ENCODE assay signal across 1 cellular context in genomic region chr20:57130160-57130772, GRCh38.
TF ChIP-seq lines count a peak whose summit lies in the region.

No MANE protein-coding gene starts in this region.

TF ChIP-seq in HepG2, 621 proteins besides CTCF, POLR2A, EP300 and RAD21 (continued from another document and continues in another):
- TF ChIP-seq, protein P1, sequence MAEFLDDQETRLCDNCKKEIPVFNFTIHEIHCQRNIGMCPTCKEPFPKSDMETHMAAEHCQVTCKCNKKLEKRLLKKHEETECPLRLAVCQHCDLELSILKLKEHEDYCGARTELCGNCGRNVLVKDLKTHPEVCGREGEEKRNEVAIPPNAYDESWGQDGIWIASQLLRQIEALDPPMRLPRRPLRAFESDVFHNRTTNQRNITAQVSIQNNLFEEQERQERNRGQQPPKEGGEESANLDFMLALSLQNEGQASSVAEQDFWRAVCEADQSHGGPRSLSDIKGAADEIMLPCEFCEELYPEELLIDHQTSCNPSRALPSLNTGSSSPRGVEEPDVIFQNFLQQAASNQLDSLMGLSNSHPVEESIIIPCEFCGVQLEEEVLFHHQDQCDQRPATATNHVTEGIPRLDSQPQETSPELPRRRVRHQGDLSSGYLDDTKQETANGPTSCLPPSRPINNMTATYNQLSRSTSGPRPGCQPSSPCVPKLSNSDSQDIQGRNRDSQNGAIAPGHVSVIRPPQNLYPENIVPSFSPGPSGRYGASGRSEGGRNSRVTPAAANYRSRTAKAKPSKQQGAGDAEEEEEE (CRISPR knock-in tag; IDR thresholded peaks at IDR 0.05; ENCODE audit: borderline replicate concordance) = 0 out of 2 replicates have a peak, but pooled peaks have one; percentile 35
- TF ChIP-seq CENPX (CRISPR knock-in tag; IDR thresholded peaks at IDR 0.05) (no peak), JUNB (CRISPR knock-in tag; IDR thresholded peaks at IDR 0.05; ENCODE audit: borderline replicate concordance) (peak; percentile 71; the same call in 1 of the 2 replicates), HNRNPK (IDR thresholded peaks at IDR 0.05; ENCODE audit: low read depth, low read length, poor library complexity, severe bottlenecking) (no peak), CSRNP2 (CRISPR knock-in tag; conservative IDR thresholded peaks at IDR 0.05; ENCODE audit: low read depth) (0 out of 2 replicates have a peak, but pooled peaks have one; percentile 42), ZNF460 (CRISPR knock-in tag; IDR thresholded peaks at IDR 0.05; ENCODE audit: borderline replicate concordance) (peak; percentile 78; the same call in 1 of the 2 replicates), TCF7 (IDR thresholded peaks at IDR 0.05; ENCODE audit: low read depth) (peak; percentile 64), GTF2F1 (IDR thresholded peaks at IDR 0.05; ENCODE audit: low read length) (no peak), CBFB (CRISPR knock-in tag; IDR thresholded peaks at IDR 0.05) (no peak), ZNF839 (CRISPR knock-in tag; IDR thresholded peaks at IDR 0.05; ENCODE audit: borderline replicate concordance) (no peak), MATR3 (CRISPR knock-in tag; IDR thresholded peaks at IDR 0.05) (no peak), ZNF850 (CRISPR knock-in tag; conservative IDR thresholded peaks at IDR 0.05) (0 out of 2 replicates have a peak, but pooled peaks have one; percentile 69), ZNF577 (CRISPR knock-in tag; IDR thresholded peaks at IDR 0.05; ENCODE audit: borderline replicate concordance, low read depth) (no peak), FOXA3 (CRISPR knock-in tag; IDR thresholded peaks at IDR 0.05) (peak; percentile 99), ZSCAN25 (CRISPR knock-in tag; IDR thresholded peaks at IDR 0.05) (peak; percentile 83), NFKB2 (CRISPR knock-in tag; IDR thresholded peaks at IDR 0.05; ENCODE audit: borderline replicate concordance) (no peak), ZNF367 (CRISPR knock-in tag; IDR thresholded peaks at IDR 0.05; ENCODE audit: borderline replicate concordance) (no peak), SIX4 (CRISPR knock-in tag; IDR thresholded peaks at IDR 0.05) (0 out of 2 replicates have a peak, but pooled peaks have one; percentile 51), TERF1 (CRISPR knock-in tag; IDR thresholded peaks at IDR 0.05) (no peak), ZSCAN20 (CRISPR knock-in tag; IDR thresholded peaks at IDR 0.05; ENCODE audit: borderline replicate concordance) (no peak), FUBP1 (CRISPR knock-in tag; IDR thresholded peaks at IDR 0.05; ENCODE audit: borderline replicate concordance) (peak; percentile 96; the same call in 1 of the 2 replicates), ZNF749 (CRISPR knock-in tag; IDR thresholded peaks at IDR 0.05; ENCODE audit: borderline replicate concordance) (no peak; the same call in 1 of the 2 replicates), RBM22 (optimal IDR thresholded peaks at IDR 0.05; ENCODE audit: low read length) (no peak), ESRRA (CRISPR knock-in tag; IDR thresholded peaks at IDR 0.05; ENCODE audit: low read depth) (peak; percentile 61; the same call in 1 of the 2 replicates), ZNF75D (CRISPR knock-in tag; IDR thresholded peaks at IDR 0.05; ENCODE audit: borderline replicate concordance) (no peak), PAWR (CRISPR knock-in tag; IDR thresholded peaks at IDR 0.05; ENCODE audit: borderline replicate concordance) (no peak), ZSCAN29 (CRISPR knock-in tag; conservative IDR thresholded peaks at IDR 0.05) (no peak), BATF2 (CRISPR knock-in tag; IDR thresholded peaks at IDR 0.05) (no peak), XRCC5 (optimal IDR thresholded peaks at IDR 0.05; ENCODE audit: low read length) (peak; percentile 23), ZFX (CRISPR knock-in tag; IDR thresholded peaks at IDR 0.05; ENCODE audit: low read depth) (peak; percentile 69), YEATS2 (CRISPR knock-in tag; IDR thresholded peaks at IDR 0.05; ENCODE audit: borderline replicate concordance) (peak; percentile 69; the same call in 1 of the 2 replicates), ADNP (CRISPR knock-in tag; IDR thresholded peaks at IDR 0.05) (no peak), ZBTB7A (CRISPR knock-in tag; IDR thresholded peaks at IDR 0.05) (peak; percentile 85), CENPT (CRISPR knock-in tag; IDR thresholded peaks at IDR 0.05; ENCODE audit: low read depth) (no peak), PHF21A (CRISPR knock-in tag; IDR thresholded peaks at IDR 0.05) (peak; percentile 93), ATAD3A (CRISPR knock-in tag; IDR thresholded peaks at IDR 0.05) (no peak), ZNF451 (CRISPR knock-in tag; IDR thresholded peaks at IDR 0.05) (0 out of 2 replicates have a peak, but pooled peaks have one; percentile 47), ZNF253 (CRISPR knock-in tag; IDR thresholded peaks at IDR 0.05; ENCODE audit: borderline replicate concordance) (no peak), PATZ1 (CRISPR knock-in tag; IDR thresholded peaks at IDR 0.05) (peak; percentile 75)
- TF ChIP-seq, protein P2, sequence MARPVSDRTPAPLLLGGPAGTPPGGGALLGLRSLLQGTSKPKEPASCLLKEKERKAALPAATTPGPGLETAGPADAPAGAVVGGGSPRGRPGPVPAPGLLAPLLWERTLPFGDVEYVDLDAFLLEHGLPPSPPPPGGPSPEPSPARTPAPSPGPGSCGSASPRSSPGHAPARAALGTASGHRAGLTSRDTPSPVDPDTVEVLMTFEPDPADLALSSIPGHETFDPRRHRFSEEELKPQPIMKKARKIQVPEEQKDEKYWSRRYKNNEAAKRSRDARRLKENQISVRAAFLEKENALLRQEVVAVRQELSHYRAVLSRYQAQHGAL (CRISPR knock-in tag; IDR thresholded peaks at IDR 0.05; ENCODE audit: not compliant biosample characterization) = no peak
- TF ChIP-seq, protein P3, sequence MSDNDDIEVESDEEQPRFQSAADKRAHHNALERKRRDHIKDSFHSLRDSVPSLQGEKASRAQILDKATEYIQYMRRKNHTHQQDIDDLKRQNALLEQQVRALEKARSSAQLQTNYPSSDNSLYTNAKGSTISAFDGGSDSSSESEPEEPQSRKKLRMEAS (IDR thresholded peaks at IDR 0.05) = peak; percentile 81
- TF ChIP-seq, protein P4, sequence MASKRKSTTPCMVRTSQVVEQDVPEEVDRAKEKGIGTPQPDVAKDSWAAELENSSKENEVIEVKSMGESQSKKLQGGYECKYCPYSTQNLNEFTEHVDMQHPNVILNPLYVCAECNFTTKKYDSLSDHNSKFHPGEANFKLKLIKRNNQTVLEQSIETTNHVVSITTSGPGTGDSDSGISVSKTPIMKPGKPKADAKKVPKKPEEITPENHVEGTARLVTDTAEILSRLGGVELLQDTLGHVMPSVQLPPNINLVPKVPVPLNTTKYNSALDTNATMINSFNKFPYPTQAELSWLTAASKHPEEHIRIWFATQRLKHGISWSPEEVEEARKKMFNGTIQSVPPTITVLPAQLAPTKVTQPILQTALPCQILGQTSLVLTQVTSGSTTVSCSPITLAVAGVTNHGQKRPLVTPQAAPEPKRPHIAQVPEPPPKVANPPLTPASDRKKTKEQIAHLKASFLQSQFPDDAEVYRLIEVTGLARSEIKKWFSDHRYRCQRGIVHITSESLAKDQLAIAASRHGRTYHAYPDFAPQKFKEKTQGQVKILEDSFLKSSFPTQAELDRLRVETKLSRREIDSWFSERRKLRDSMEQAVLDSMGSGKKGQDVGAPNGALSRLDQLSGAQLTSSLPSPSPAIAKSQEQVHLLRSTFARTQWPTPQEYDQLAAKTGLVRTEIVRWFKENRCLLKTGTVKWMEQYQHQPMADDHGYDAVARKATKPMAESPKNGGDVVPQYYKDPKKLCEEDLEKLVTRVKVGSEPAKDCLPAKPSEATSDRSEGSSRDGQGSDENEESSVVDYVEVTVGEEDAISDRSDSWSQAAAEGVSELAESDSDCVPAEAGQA (IDR thresholded peaks at IDR 0.05; ENCODE audit: low read depth) = peak; percentile 68
- TF ChIP-seq, protein P4 (CRISPR knock-in tag; IDR thresholded peaks at IDR 0.05; ENCODE audit: borderline replicate concordance) = no peak
- TF ChIP-seq, protein P5, sequence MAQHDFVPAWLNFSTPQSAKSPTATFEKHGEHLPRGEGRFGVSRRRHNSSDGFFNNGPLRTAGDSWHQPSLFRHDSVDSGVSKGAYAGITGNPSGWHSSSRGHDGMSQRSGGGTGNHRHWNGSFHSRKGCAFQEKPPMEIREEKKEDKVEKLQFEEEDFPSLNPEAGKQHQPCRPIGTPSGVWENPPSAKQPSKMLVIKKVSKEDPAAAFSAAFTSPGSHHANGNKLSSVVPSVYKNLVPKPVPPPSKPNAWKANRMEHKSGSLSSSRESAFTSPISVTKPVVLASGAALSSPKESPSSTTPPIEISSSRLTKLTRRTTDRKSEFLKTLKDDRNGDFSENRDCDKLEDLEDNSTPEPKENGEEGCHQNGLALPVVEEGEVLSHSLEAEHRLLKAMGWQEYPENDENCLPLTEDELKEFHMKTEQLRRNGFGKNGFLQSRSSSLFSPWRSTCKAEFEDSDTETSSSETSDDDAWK (CRISPR knock-in tag; IDR thresholded peaks at IDR 0.05) = no peak
